Comparison of ENCODE assay signal across 1 cellular context in the genomic region with DNA sequence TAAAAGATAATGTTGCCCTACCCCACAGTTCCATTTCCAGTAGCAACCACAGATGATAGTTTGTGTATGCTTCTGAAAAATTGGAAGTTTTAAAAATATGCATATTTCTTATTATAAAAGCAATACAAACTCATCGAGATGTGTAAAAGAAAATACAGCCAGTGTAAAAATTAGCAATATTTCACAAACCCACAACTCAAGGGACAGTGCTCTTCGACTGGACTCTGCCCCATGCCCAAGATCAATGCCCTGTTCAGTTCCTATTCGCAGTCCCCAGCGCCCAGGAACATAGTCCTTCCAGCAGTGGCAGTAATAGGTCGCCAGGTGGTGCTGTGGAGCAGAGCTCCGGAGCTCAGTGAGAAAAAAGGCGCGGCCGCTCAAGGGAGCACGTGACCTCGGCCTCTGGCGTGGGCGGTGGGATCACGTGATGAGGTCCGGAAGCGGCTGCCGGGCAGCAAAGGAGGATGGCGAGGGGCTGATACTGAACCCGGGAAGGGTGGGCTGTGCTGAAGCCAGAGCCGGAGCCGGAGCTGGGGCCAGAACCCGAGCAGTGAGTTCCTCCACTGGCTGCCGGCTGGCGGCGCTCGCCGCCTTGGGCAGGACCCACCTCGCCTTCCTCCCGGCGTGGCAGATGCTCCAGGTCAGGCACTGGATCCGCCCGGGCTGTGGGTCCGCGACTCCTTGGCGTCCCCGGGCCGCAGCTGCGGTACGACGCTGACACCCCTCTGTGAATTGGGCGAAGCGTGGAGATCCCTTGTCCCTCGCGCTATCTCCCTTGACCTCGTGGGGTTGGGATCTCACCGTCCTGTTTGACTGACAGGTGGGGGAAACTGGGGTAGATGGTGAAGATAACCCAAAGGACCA.
TF ChIP-seq lines count a peak whose summit lies in the region.

A gene (plus strand): TSS at position 430 of the 864 bp plus-strand sequence. CDS start 11,190 bp downstream, outside the sequence.

TF ChIP-seq in HEK293, 187 proteins besides CTCF, POLR2A, EP300 and RAD21 (continued from another document):
- TF ChIP-seq, protein P1, sequence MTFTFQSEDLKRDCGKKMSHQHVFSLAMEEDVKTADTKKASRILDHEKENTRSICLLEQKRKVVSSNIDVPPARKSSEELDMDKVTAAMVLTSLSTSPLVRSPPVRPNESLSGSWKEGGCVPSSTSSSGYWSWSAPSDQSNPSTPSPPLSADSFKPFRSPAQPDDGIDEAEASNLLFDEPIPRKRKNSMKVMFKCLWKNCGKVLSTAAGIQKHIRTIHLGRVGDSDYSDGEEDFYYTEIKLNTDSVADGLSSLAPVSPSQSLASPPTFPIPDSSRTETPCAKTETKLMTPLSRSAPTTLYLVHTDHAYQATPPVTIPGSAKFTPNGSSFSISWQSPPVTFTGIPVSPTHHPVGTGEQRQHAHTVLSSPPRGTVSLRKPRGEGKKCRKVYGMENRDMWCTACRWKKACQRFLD (tag by site-specific recombination; IDR thresholded peaks at IDR 0.05): peak; percentile 92
- no peak for TF ChIP-seq ZNF112 (tag by site-specific recombination; IDR thresholded peaks at IDR 0.05)
- peak; percentile 95 for TF ChIP-seq ZBTB20 (tag by site-specific recombination; IDR thresholded peaks at IDR 0.05)
- peak; percentile 46; the same call in 1 of the 2 replicates for TF ChIP-seq ZNF391 (tag by site-specific recombination; IDR thresholded peaks at IDR 0.05; ENCODE audit: borderline replicate concordance, low read depth)
- no peak for TF ChIP-seq ZNF670 (tag by site-specific recombination; IDR thresholded peaks at IDR 0.05; ENCODE audit: low read depth)
- TF ChIP-seq ZSCAN23 (tag by site-specific recombination; IDR thresholded peaks at IDR 0.05): no peak
- no peak for TF ChIP-seq TCF7L2 (IDR thresholded peaks at IDR 0.05; ENCODE audit: borderline replicate concordance, low read depth, low read length)
- TF ChIP-seq ZNF701 (tag by site-specific recombination; IDR thresholded peaks at IDR 0.05): no peak
- no peak for TF ChIP-seq ZNF561 (tag by site-specific recombination; IDR thresholded peaks at IDR 0.05; ENCODE audit: borderline replicate concordance)
- TF ChIP-seq ZNF274 (IDR thresholded peaks at IDR 0.05; ENCODE audit: low read length): no peak
- TF ChIP-seq ZNF274 (tag by site-specific recombination; IDR thresholded peaks at IDR 0.05; ENCODE audit: borderline replicate concordance): no peak
- TF ChIP-seq, protein P2, sequence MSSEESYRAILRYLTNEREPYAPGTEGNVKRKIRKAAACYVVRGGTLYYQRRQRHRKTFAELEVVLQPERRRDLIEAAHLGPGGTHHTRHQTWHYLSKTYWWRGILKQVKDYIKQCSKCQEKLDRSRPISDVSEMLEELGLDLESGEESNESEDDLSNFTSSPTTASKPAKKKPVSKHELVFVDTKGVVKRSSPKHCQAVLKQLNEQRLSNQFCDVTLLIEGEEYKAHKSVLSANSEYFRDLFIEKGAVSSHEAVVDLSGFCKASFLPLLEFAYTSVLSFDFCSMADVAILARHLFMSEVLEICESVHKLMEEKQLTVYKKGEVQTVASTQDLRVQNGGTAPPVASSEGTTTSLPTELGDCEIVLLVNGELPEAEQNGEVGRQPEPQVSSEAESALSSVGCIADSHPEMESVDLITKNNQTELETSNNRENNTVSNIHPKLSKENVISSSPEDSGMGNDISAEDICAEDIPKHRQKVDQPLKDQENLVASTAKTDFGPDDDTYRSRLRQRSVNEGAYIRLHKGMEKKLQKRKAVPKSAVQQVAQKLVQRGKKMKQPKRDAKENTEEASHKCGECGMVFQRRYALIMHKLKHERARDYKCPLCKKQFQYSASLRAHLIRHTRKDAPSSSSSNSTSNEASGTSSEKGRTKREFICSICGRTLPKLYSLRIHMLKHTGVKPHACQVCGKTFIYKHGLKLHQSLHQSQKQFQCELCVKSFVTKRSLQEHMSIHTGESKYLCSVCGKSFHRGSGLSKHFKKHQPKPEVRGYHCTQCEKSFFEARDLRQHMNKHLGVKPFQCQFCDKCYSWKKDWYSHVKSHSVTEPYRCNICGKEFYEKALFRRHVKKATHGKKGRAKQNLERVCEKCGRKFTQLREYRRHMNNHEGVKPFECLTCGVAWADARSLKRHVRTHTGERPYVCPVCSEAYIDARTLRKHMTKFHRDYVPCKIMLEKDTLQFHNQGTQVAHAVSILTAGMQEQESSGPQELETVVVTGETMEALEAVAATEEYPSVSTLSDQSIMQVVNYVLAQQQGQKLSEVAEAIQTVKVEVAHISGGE (tag by site-specific recombination; conservative IDR thresholded peaks at IDR 0.05; ENCODE audit: low read depth): no peak; the same call in 1 of the 2 replicates
- peak; percentile 82 for TF ChIP-seq ZNF654 (tag by site-specific recombination; IDR thresholded peaks at IDR 0.05; ENCODE audit: low read depth)
- no peak for TF ChIP-seq GFI1B (tag by site-specific recombination; IDR thresholded peaks at IDR 0.05)
- TF ChIP-seq ZNF514 (tag by site-specific recombination; IDR thresholded peaks at IDR 0.05): no peak
- TF ChIP-seq ZNF404 (tag by site-specific recombination; IDR thresholded peaks at IDR 0.05): no peak
- TF ChIP-seq IKZF3 (tag by site-specific recombination; IDR thresholded peaks at IDR 0.05): no peak
- 0 out of 2 replicates have a peak, but pooled peaks have one; percentile 60 for TF ChIP-seq ZEB2 (tag by site-specific recombination; IDR thresholded peaks at IDR 0.05)
- TF ChIP-seq, protein P3, sequence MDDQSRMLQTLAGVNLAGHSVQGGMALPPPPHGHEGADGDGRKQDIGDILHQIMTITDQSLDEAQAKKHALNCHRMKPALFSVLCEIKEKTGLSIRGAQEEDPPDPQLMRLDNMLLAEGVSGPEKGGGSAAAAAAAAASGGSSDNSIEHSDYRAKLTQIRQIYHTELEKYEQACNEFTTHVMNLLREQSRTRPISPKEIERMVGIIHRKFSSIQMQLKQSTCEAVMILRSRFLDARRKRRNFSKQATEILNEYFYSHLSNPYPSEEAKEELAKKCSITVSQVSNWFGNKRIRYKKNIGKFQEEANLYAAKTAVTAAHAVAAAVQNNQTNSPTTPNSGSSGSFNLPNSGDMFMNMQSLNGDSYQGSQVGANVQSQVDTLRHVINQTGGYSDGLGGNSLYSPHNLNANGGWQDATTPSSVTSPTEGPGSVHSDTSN (CRISPR knock-in tag; IDR thresholded peaks at IDR 0.05): 0 out of 2 replicates have a peak, but pooled peaks have one; percentile 36
- no peak for TF ChIP-seq ZNF416 (tag by site-specific recombination; IDR thresholded peaks at IDR 0.05)
- TF ChIP-seq ZNF266 (tag by site-specific recombination; IDR thresholded peaks at IDR 0.05; ENCODE audit: low read depth): no peak
- no peak for TF ChIP-seq ZNF521 (tag by site-specific recombination; IDR thresholded peaks at IDR 0.05)
- TF ChIP-seq, protein P4, sequence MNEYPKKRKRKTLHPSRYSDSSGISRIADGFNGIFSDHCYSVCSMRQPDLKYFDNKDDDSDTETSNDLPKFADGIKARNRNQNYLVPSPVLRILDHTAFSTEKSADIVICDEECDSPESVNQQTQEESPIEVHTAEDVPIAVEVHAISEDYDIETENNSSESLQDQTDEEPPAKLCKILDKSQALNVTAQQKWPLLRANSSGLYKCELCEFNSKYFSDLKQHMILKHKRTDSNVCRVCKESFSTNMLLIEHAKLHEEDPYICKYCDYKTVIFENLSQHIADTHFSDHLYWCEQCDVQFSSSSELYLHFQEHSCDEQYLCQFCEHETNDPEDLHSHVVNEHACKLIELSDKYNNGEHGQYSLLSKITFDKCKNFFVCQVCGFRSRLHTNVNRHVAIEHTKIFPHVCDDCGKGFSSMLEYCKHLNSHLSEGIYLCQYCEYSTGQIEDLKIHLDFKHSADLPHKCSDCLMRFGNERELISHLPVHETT (tag by site-specific recombination; IDR thresholded peaks at IDR 0.05): peak; percentile 55; the same call in 1 of the 2 replicates
- peak; percentile 92 for TF ChIP-seq KLF10 (tag by site-specific recombination; IDR thresholded peaks at IDR 0.05)
